13 cellular contexts compared by ENCODE assay signal in genomic region chr2:62698653-62699052, GRCh38.
"Had no signal": no experiment of that assay in that cellular context is flagged by ENCODE, and none has a peak within 500 bp of the region (broad histone marks: within the 10 kb centered on the region; RNA-seq: fewer than 3 reads in every experiment).

No MANE protein-coding gene starts in this region.

- H3K36me3 ChIP-seq: ascending aorta, breast epithelium, sigmoid colon had no signal

- ATAC-seq: activated CD4-positive, CD25-positive, alpha-beta regulatory T cell treated with anti-CD3 and anti-CD28 coated beads, Interleukin-2, amount 50 U/mL, for 24 hours; left ventricle myocardium superior; stimulated activated effector memory CD8-positive, alpha-beta T cell treated with anti-CD3 and anti-CD28 coated beads, Interleukin-12 subunit alpha, Interleukin-12 subunit beta, amount 100 ng/mL, for 72 hours had no signal

- H3K4me1 ChIP-seq: ascending aorta, breast epithelium had no signal

- H3K9me3 ChIP-seq: ascending aorta, breast epithelium, sigmoid colon had no signal

- H3K27me3 ChIP-seq: ascending aorta, breast epithelium, sigmoid colon had no signal

- H3K4me3 ChIP-seq: ascending aorta, breast epithelium, sigmoid colon had no signal

- H3K27ac ChIP-seq: ascending aorta, breast epithelium, sigmoid colon had no signal

- DNase-seq: activated naive CD8-positive, alpha-beta T cell treated with anti-CD3 and anti-CD28 coated beads for 36 hours; effector memory CD4-positive, alpha-beta T cell; kidney; left ventricle myocardium superior; mesendoderm; nephron progenitor cell; sigmoid colon; T-helper 1 cell; T1000 had no signal
